Comparison of ENCODE assay signal across 1 cellular context in genomic region chr16:68100504-68100903, GRCh38.
TF ChIP-seq lines count a peak whose summit lies in the region.

No MANE protein-coding gene starts in this region.

TF ChIP-seq in K562, 482 proteins besides CTCF, POLR2A, EP300 and RAD21:
- TF ChIP-seq RNF2 (IDR thresholded peaks at IDR 0.05) (no peak), RBM25 (IDR thresholded peaks at IDR 0.05; ENCODE audit: low read depth, low read length, severe bottlenecking) (peak; percentile 34)
